ENCODE assay signal across 8 cellular contexts in the genomic region with DNA sequence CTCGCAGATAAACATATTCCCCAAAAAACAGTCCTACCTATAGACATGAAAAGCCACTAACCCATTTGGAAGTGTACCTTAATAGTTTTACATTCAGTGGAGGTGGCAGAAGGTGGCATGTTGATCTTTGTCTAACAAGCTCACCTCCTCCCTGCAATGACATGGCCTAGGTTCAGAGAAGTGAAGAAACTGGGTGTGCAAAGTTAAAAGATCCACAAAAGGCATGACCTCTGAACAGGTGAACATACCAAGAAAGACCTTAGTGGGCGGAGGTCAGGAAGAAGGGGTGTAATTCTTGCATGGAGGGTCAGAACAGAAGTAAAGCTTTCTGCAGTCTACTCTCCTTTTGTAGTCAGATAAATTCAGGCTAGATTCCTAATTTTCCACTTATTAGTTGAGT. TPM values are rescaled to one million over a fixed set of nuclear protein-coding genes. Genes with fewer than 3 reads are reported as not detected.
DNase-seq lines count a peak whose midpoint lies in the region; ATAC-seq, FAIRE-seq and TF ChIP-seq lines count a peak whose summit lies in the region.

No MANE protein-coding gene starts in this region.

- H3K56ac ChIP-seq in mesendoderm (ENCODE audit: low read length): peak overlapping the region; percentile 99

- no peaks in the 10 kb centered on the region for H3K27me3 Mint-ChIP-seq in CD14-positive monocyte (ENCODE audit: low read depth in 3 of 3)

- peaks cover 4% of the 10 kb centered on the region for H3K79me1 ChIP-seq in mesendoderm (ENCODE audit: low read length)

- no peak overlapping the region for H3K27ac ChIP-seq in body of pancreas
- H3K27ac ChIP-seq in mesendoderm (ENCODE audit: low read depth, low read length): no peak overlapping the region

- peak overlapping the region; percentile 72 for H2AK5ac ChIP-seq in mesendoderm (ENCODE audit: low read length)

- peak overlapping the region; percentile 90 for H4K5ac ChIP-seq in mesendoderm (ENCODE audit: low read length)

- no peak overlapping the region for H3K4ac ChIP-seq in mesendoderm (ENCODE audit: low read depth, low read length)

- H3K4me1 Mint-ChIP-seq in CD14-positive monocyte: peaks cover 45% of the 10 kb centered on the region

- H3K36me3 ChIP-seq in body of pancreas (replicated peaks in 1 of 2; ENCODE audit: insufficient read depth in 1 of 2, low read depth in 2 of 2) (peaks cover 12% of the 10 kb centered on the region in 2 donors), mesendoderm (ENCODE audit: control insufficient read depth, insufficient read depth, low read length) (peaks cover 2% of the 10 kb centered on the region)

- FAIRE-seq in frontal cortex (lab: Jason Lieb, UNC): no peak

- peaks cover 0 to 6% (median 0%) of the 10 kb centered on the region in 7 donors for H3K9me3 Mint-ChIP-seq in CD14-positive monocyte

- no peak overlapping the region for H3K23ac ChIP-seq in mesendoderm (ENCODE audit: low read length)

- H3K9ac ChIP-seq in mesendoderm (ENCODE audit: low read length): peak overlapping the region; percentile 100

- H3K4me3 Mint-ChIP-seq in CD14-positive monocyte: peak overlapping the region; percentile 96

- peaks cover 30 to 37% of the 10 kb centered on the region in 2 donors for H3K36me3 Mint-ChIP-seq in CD14-positive monocyte

- DNase-seq in CD14-positive monocyte (ENCODE audit: low spot score) (no peak), body of pancreas (no peak), mesendoderm (peak; percentile 8), cerebellar cortex (ENCODE audit: low spot score) (no peak), frontal cortex (ENCODE audit: low spot score in 2 of 2) (no peak)

- no peak for TF ChIP-seq POLR2A in body of pancreas (IDR thresholded peaks at IDR 0.05)

- H3K27me3 ChIP-seq in body of pancreas: no peaks in the 10 kb centered on the region
- no peaks in the 10 kb centered on the region for H3K27me3 ChIP-seq in mesendoderm (ENCODE audit: insufficient read depth, low read length, poor library complexity)

- peak; percentile 4 for ATAC-seq in HG03025 (IDR thresholded peaks at IDR 0.05; ENCODE audit: low FRiP score, unreplicated experiment)
- no peak for ATAC-seq in body of pancreas
- ATAC-seq in HG03280 (IDR thresholded peaks at IDR 0.05; ENCODE audit: unreplicated experiment): no peak
- ATAC-seq in HG02610 (IDR thresholded peaks at IDR 0.05; ENCODE audit: unreplicated experiment): no peak

- peaks cover 18% of the 10 kb centered on the region for H3K4me1 ChIP-seq in body of pancreas
- H3K4me1 ChIP-seq in mesendoderm (ENCODE audit: control insufficient read depth, low read depth, low read length): peaks cover 3% of the 10 kb centered on the region

- peaks cover 26% of the 10 kb centered on the region for H3K79me2 ChIP-seq in mesendoderm (ENCODE audit: control insufficient read depth, insufficient read depth, low read length)

- H3K18ac ChIP-seq in mesendoderm (ENCODE audit: low read length): no peak overlapping the region

- TF ChIP-seq CTCF in CD14-positive monocyte (IDR thresholded peaks at IDR 0.05): no peak
- TF ChIP-seq CTCF in body of pancreas (IDR thresholded peaks at IDR 0.05): no peak

- peak overlapping the region; percentile 95 for H3K4me2 ChIP-seq in mesendoderm (ENCODE audit: low read length)

- intact Hi-C loops in CD14-positive monocyte (cut with micrococcal nuclease): loop anchor here in 1 of 2 donors (2.0 kb wide), 1 partner anchor 141 kb away; no protein-coding TSS in a partner anchor
- intact Hi-C loops in body of pancreas (cut with DNase I): loop anchor here (10.0 kb wide), 1 partner anchor 117 kb away; the partner anchor contains the start of gene NUDT16

- no peak overlapping the region for H4K8ac ChIP-seq in mesendoderm (ENCODE audit: low read depth, low read length)

- no peak overlapping the region for H2BK5ac ChIP-seq in mesendoderm (ENCODE audit: low read length)

- no peaks in the 10 kb centered on the region for H3K9me3 ChIP-seq in body of pancreas

- no peak overlapping the region for H2BK15ac ChIP-seq in mesendoderm (replicated peaks; ENCODE audit: low read depth)

- H2BK120ac ChIP-seq in mesendoderm (ENCODE audit: low read depth, low read length): no peak overlapping the region

- H3K4me3 ChIP-seq in body of pancreas (peak overlapping the region; percentile 60 to 99), mesendoderm (ENCODE audit: low read length) (peak overlapping the region; percentile 100)

- WGBS in body of pancreas, 2 donors: 28 to 36% methylated on average over 2 of the region's 2 CpGs
- no CpG with 5 or more reads among the region's 2 CpGs for WGBS in mesendoderm (ENCODE audit: extremely low coverage, insufficient coverage, low lambda C conversion rate)

- H3K27ac Mint-ChIP-seq in CD14-positive monocyte: peak overlapping the region; percentile 1 to 93 (median 89)

RNA-seq across cellular contexts. Expression of gene MRPL3, which starts 0.8 kb away (rescaled TPM):
- polyA plus RNA-seq in CD14-positive monocyte: 10 to 100 TPM; 62.9 to 66.3 TPM
- total RNA-seq in body of pancreas: 10 to 100 TPM; 41.5 to 43.1 TPM
- 248 TPM for polyA plus RNA-seq in mesendoderm (2013, experiment 1 of 2)
- 248 TPM for polyA plus RNA-seq in mesendoderm (2013, experiment 2 of 2)
- 117 TPM for total RNA-seq in frontal cortex
